8 cellular contexts compared by ENCODE assay signal in the genomic region with DNA sequence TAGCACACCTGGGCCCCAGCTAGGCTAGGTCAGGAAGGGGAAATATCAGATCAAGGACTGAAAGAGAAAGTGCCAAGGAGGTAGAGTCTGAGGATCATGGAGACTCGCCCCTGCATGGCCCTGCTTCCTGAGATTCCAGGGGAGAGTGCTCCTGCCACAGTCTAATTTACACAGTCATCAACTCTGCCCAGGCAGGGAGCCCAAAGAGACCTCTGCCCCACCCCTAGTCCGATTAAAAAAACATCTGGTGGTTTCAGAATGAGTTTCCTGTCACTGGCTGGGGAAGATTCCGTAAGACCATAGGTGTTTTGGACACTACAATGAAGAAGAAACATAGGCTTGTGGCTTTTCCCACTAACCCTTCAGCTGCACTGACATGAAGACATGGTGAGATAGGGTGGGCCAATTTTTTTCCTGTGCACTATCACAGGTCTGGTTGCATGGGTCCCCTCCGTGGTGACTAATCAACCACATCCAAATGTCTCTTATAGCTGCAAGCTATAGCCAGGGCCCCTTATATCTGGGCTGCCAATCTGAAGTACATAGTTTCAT. TPM values are rescaled to one million over a fixed set of nuclear protein-coding genes. Genes with fewer than 3 reads are reported as not detected.
DNase-seq lines count a peak whose midpoint lies in the region; ATAC-seq lines count a peak whose summit lies in the region.

No MANE protein-coding gene starts in this region.

- H3K27me3 Mint-ChIP-seq in activated naive CD4-positive, alpha-beta T cell treated with anti-CD3 and anti-CD28 coated beads, Interleukin-2, amount 10 ng/mL, durations not matched to agents 7 days and 5 days, result no peaks in the 10 kb centered on the region

- peak; percentile 54 for DNase-seq in activated naive CD4-positive, alpha-beta T cell treated with anti-CD3 and anti-CD28 coated beads, Interleukin-2, amount 10 ng/mL, durations not matched to agents 7 days and 5 days
- DNase-seq in mesenteric fat pad (ENCODE audit: low spot score), result no peak
- DNase-seq in HPDE6-E6E7 (ENCODE audit: extremely low spot score), result no peak
- DNase-seq in NCI-H2227 (lab: John Stamatoyannopoulos, UW; ENCODE audit: unreplicated experiment), result no peak
- no peak for DNase-seq in putamen (ENCODE audit: low spot score)

- peaks cover 86% of the 10 kb centered on the region for H3K4me1 Mint-ChIP-seq in activated naive CD4-positive, alpha-beta T cell treated with anti-CD3 and anti-CD28 coated beads, Interleukin-2, amount 10 ng/mL, durations not matched to agents 7 days and 5 days

- peaks cover 18% of the 10 kb centered on the region for H3K36me3 Mint-ChIP-seq in activated naive CD4-positive, alpha-beta T cell treated with anti-CD3 and anti-CD28 coated beads, Interleukin-2, amount 10 ng/mL, durations not matched to agents 7 days and 5 days

- ATAC-seq in GM19455 (IDR thresholded peaks at IDR 0.05; ENCODE audit: unreplicated experiment) (peak; percentile 94), HG03432 (IDR thresholded peaks at IDR 0.05; ENCODE audit: unreplicated experiment) (peak; percentile 97)

- H3K4me3 Mint-ChIP-seq in activated naive CD4-positive, alpha-beta T cell treated with anti-CD3 and anti-CD28 coated beads, Interleukin-2, amount 10 ng/mL, durations not matched to agents 7 days and 5 days, result peak overlapping the region; percentile 47

- CTCF ChIA-PET in activated naive CD4-positive, alpha-beta T cell treated with anti-CD3 and anti-CD28 coated beads, Interleukin-2, amount 10 ng/mL, durations not matched to agents 7 days and 5 days (lab: Charles Lee), result interaction anchor here (0.7 to 0.8 kb wide), 2 partner anchors 13 to 60 kb away, joined by 3 to 5 read pairs; no protein-coding TSS in a partner anchor

- peak overlapping the region; percentile 88 for H3K27ac Mint-ChIP-seq in activated naive CD4-positive, alpha-beta T cell treated with anti-CD3 and anti-CD28 coated beads, Interleukin-2, amount 10 ng/mL, durations not matched to agents 7 days and 5 days

- H3K9me3 Mint-ChIP-seq in activated naive CD4-positive, alpha-beta T cell treated with anti-CD3 and anti-CD28 coated beads, Interleukin-2, amount 10 ng/mL, durations not matched to agents 7 days and 5 days, result peaks cover 3% of the 10 kb centered on the region

- H3K4me3 ChIP-seq in GM08714 (ENCODE audit: low read length), result peak overlapping the region; percentile 35; the same call in 1 of the 2 replicates

RNA-seq across cellular contexts. Expression of a gene that starts 31.5 kb away (rescaled TPM):
- total RNA-seq in mesenteric fat pad, result 2.0 TPM

RNA-seq across cellular contexts. Expression of a gene that starts 56.0 kb away (rescaled TPM):
- not detected for total RNA-seq in mesenteric fat pad
